In the genomic region with DNA sequence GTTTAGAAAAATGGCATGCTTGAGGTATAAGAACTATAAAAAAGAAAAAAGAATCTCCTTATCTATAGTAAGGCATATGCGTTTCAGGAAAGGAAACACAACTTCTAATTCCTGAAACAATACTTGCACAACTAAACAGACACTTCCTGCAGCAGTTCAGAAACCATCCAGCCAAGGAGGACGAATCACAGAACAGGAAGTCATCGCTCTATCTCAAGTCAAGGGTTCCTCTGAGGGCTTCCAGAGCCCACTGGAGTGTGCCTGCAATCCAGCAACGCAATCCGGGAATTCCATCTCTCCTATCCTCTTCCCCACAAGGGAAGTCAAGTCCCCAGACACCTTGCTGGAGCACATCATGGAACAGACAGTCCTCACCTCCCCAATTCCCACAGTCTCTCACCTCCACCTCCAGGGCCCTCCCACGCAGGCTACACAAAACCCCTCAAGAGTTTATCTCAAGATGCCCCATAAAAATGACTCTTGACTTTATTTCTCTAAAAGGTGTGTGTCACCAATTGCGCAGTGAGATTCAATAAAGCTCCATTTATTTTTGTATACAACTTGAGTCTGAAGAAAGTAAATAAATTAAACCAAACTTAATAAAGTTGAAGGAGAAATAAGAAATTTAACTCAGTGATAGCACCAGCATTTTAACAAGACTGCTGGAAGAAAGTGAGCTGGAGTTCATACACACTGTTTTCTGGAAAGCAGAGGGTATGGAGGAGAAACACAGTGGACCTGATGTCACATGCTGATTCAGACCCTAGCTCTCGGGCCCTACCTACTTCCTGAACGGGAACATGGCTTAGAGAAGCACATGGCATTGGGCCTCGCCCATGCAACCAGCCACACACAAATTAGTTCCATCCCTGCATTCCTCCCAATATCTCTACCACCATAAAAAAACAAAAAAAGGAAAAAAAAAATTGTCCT, we compare ENCODE assay signal across 10 cellular contexts. TPM values are rescaled to one million over a fixed set of nuclear protein-coding genes. Genes with fewer than 3 reads are reported as not detected.
DNase-seq lines count a peak whose midpoint lies in the region; ATAC-seq, FAIRE-seq and TF ChIP-seq lines count a peak whose summit lies in the region.
"Had no signal": no experiment of that assay in that cellular context is flagged by ENCODE, and none has a peak within 500 bp of the region (broad histone marks: within the 10 kb centered on the region; RNA-seq: fewer than 3 reads in every experiment).

No MANE protein-coding gene starts in this region.

- ATAC-seq in GM19372 (IDR thresholded peaks at IDR 0.05; ENCODE audit: low read depth, unreplicated experiment) (peak; percentile 8), HG03108 (IDR thresholded peaks at IDR 0.05; ENCODE audit: unreplicated experiment) (peak; percentile 12)
- ATAC-seq in activated CD8-positive, alpha-beta T cell treated with anti-CD3 and anti-CD28 coated beads, Interleukin-2, amount 10 ng/mL, durations not matched to agents 7 days and 5 days, result no peak
- ATAC-seq: GM23338 had no signal

- H3K79me2 ChIP-seq in endothelial cell of umbilical vein (ENCODE audit: control insufficient read depth, insufficient read depth, low read length), result no peaks in the 10 kb centered on the region

- dilution Hi-C loops in endothelial cell of umbilical vein (cut with MboI; ENCODE audit: extremely low pct_ligation_motif_present, low sequenced_read_pairs), result no loop called here

- no peak overlapping the region for H3K9ac ChIP-seq in endothelial cell of umbilical vein (replicated peaks; ENCODE audit: extremely low read depth, insufficient read depth, low read length)

- H3K4me2 ChIP-seq in endothelial cell of umbilical vein (ENCODE audit: insufficient read depth, low read length), result no peak overlapping the region
- H3K4me2 ChIP-seq: GM23338 had no signal

- no peak for TF ChIP-seq CTCF in endothelial cell of umbilical vein (IDR thresholded peaks at IDR 0.05; ENCODE audit: extremely low read depth in 1 of 2, insufficient read depth in 1 of 2, low read depth in 1 of 2, low read length in 2 of 2)

- H3K4me3 Mint-ChIP-seq in activated CD8-positive, alpha-beta T cell treated with anti-CD3 and anti-CD28 coated beads, Interleukin-2, amount 10 ng/mL, durations not matched to agents 7 days and 5 days, result no peak overlapping the region
- H3K4me3 Mint-ChIP-seq: GM23338 had no signal

- peaks cover 8% of the 10 kb centered on the region for H3K4me1 Mint-ChIP-seq in activated CD8-positive, alpha-beta T cell treated with anti-CD3 and anti-CD28 coated beads, Interleukin-2, amount 10 ng/mL, durations not matched to agents 7 days and 5 days (ENCODE audit: low read depth)

- peak overlapping the region; percentile 44 for H2AFZ ChIP-seq in endothelial cell of umbilical vein (ENCODE audit: low read depth, low read length)
- H2AFZ ChIP-seq: GM23338 had no signal

- no peaks in the 10 kb centered on the region for H3K9me3 Mint-ChIP-seq in activated CD8-positive, alpha-beta T cell treated with anti-CD3 and anti-CD28 coated beads, Interleukin-2, amount 10 ng/mL, durations not matched to agents 7 days and 5 days (ENCODE audit: insufficient read depth)
- H3K9me3 Mint-ChIP-seq: GM23338 had no signal

- TF ChIP-seq POLR2A in endothelial cell of umbilical vein (IDR thresholded peaks at IDR 0.05; ENCODE audit: low read depth, low read length), result no peak

- H3K27me3 Mint-ChIP-seq in activated CD8-positive, alpha-beta T cell treated with anti-CD3 and anti-CD28 coated beads, Interleukin-2, amount 10 ng/mL, durations not matched to agents 7 days and 5 days (ENCODE audit: low read depth), result peaks cover 2% of the 10 kb centered on the region

- no TSS peak for BruUV-seq in endothelial cell of umbilical vein (replicated peaks; lab: Mats Ljungman, UMichigan)

- no peak overlapping the region for H3K27ac Mint-ChIP-seq in activated CD8-positive, alpha-beta T cell treated with anti-CD3 and anti-CD28 coated beads, Interleukin-2, amount 10 ng/mL, durations not matched to agents 7 days and 5 days
- H3K27ac Mint-ChIP-seq: GM23338 had no signal

- peaks cover 13% of the 10 kb centered on the region for H3K4me1 ChIP-seq in endothelial cell of umbilical vein (ENCODE audit: control insufficient read depth, extremely low read depth, insufficient read depth, low read length)

- CTCF ChIA-PET in endothelial cell of umbilical vein (lab: Charles Lee), result interaction anchor here (1.1 kb wide), 1 partner anchor 11 kb away, joined by 5 read pairs; no protein-coding TSS in a partner anchor
- CTCF ChIA-PET in activated CD8-positive, alpha-beta T cell treated with anti-CD3 and anti-CD28 coated beads, Interleukin-2, amount 10 ng/mL, durations not matched to agents 7 days and 5 days (lab: Charles Lee), result no interaction called here

- POLR2A ChIA-PET in endothelial cell of umbilical vein (lab: Charles Lee), result no interaction called here
- POLR2A ChIA-PET in activated CD8-positive, alpha-beta T cell treated with anti-CD3 and anti-CD28 coated beads, Interleukin-2, amount 10 ng/mL, durations not matched to agents 7 days and 5 days (lab: Charles Lee), result no interaction called here

- peak; percentile 79 for DNase-seq in endothelial cell of umbilical vein (ENCODE audit: low read depth, low spot score)
- DNase-seq in renal cortical epithelial cell (ENCODE audit: low read depth), result peak; percentile 59
- DNase-seq in NCI-H2196 (lab: John Stamatoyannopoulos, UW; ENCODE audit: unreplicated experiment), result no peak
- DNase-seq in HUDEP-2 (lab: John Stamatoyannopoulos, UW; ENCODE audit: unreplicated experiment in 76 of 76), result no peak
- no peak for DNase-seq in DMS 273 treated with DMSO at 0.1 percent for 48 hours (lab: John Stamatoyannopoulos, UW)
- no peak for DNase-seq in activated CD8-positive, alpha-beta T cell treated with anti-CD3 and anti-CD28 coated beads, Interleukin-2, amount 10 ng/mL, durations not matched to agents 7 days and 5 days

- peak; percentile 89 for FAIRE-seq in endothelial cell of umbilical vein (lab: Jason Lieb, UNC)
- FAIRE-seq: bronchial epithelial cell had no signal

- intact Hi-C loops in endothelial cell of umbilical vein (cut with micrococcal nuclease), result loop anchor here (1.0 to 5.0 kb wide), 4 partner anchors 9 to 68 kb away; no protein-coding TSS in a partner anchor

- H3K27ac ChIP-seq in endothelial cell of umbilical vein (ENCODE audit: insufficient read depth, low read depth, low read length), result no peak overlapping the region

- no peaks in the 10 kb centered on the region for H3K27me3 ChIP-seq in endothelial cell of umbilical vein (ENCODE audit: control insufficient read depth in 2 of 2, insufficient read depth in 2 of 2, low read length in 2 of 2)

- H3K4me3 ChIP-seq in endothelial cell of umbilical vein (replicated peaks in 1 of 3; ENCODE audit: insufficient read depth in 1 of 3, low read depth in 1 of 3, low read length in 3 of 3), result no peak overlapping the region
- H3K4me3 ChIP-seq: GM23338 had no signal

- no peaks in the 10 kb centered on the region for H3K9me3 ChIP-seq in endothelial cell of umbilical vein (replicated peaks; ENCODE audit: control insufficient read depth, insufficient read depth, low read length)

- H4K20me1 ChIP-seq in endothelial cell of umbilical vein (replicated peaks; ENCODE audit: control insufficient read depth, extremely low read depth, insufficient read depth, low read length), result no peaks in the 10 kb centered on the region

- no peaks in the 10 kb centered on the region for H3K36me3 Mint-ChIP-seq in activated CD8-positive, alpha-beta T cell treated with anti-CD3 and anti-CD28 coated beads, Interleukin-2, amount 10 ng/mL, durations not matched to agents 7 days and 5 days (ENCODE audit: low read depth)

- H3K9me1 ChIP-seq in endothelial cell of umbilical vein (replicated peaks; ENCODE audit: control insufficient read depth, extremely low read depth, insufficient read depth, low read length), result no peaks in the 10 kb centered on the region

- H3K36me3 ChIP-seq in endothelial cell of umbilical vein (ENCODE audit: control insufficient read depth in 2 of 2, extremely low read depth in 1 of 2, insufficient read depth in 2 of 2, low read length in 2 of 2), result no peaks in the 10 kb centered on the region

TF ChIP-seq in endothelial cell of umbilical vein, 7 proteins besides CTCF, POLR2A, EP300 and RAD21:
- TF ChIP-seq FOS (IDR thresholded peaks at IDR 0.05; ENCODE audit: borderline replicate concordance, insufficient read depth, low read length) (no peak), POLR2AphosphoS5 (IDR thresholded peaks at IDR 0.05; ENCODE audit: insufficient read depth, low read depth, low read length) (peak; percentile 20), GATA2 (IDR thresholded peaks at IDR 0.05; ENCODE audit: insufficient read depth, insufficient read length, low read depth, low read length) (peak; percentile 79), MYC (IDR thresholded peaks at IDR 0.05; ENCODE audit: low read depth, low read length) (no peak)
- TF ChIP-seq, protein P1, sequence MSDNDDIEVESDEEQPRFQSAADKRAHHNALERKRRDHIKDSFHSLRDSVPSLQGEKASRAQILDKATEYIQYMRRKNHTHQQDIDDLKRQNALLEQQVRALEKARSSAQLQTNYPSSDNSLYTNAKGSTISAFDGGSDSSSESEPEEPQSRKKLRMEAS (IDR thresholded peaks at IDR 0.05; ENCODE audit: insufficient read depth, insufficient read length), result peak; percentile 9

RNA-seq across cellular contexts. Expression of a gene that starts 39.9 kb away (rescaled TPM):
- total RNA-seq in endothelial cell of umbilical vein (12.8 and 14.2 TPM in 2 replicates), renal cortical epithelial cell (22.6 and 78.2 TPM in 2 replicates)
- 3.6 TPM in 2 replicates for polyA plus RNA-seq in endothelial cell of umbilical vein
- 3.5 and 3.7 TPM in 2 replicates for polyA plus RNA-seq in endothelial cell of umbilical vein (2011; cell fraction: cytosol; rRNA removed)
- polyA plus RNA-seq in endothelial cell of umbilical vein (2011; cell fraction: nucleus; rRNA removed), result 10.2 and 11.9 TPM in 2 replicates
- 6.8 and 9.4 TPM in 2 replicates for polyA plus RNA-seq in endothelial cell of umbilical vein (2012)
- 9.0 and 15.3 TPM in 2 replicates for polyA minus RNA-seq in endothelial cell of umbilical vein
- polyA minus RNA-seq in endothelial cell of umbilical vein (2011; cell fraction: cytosol; rRNA and poly(A)+ RNA removed), result 0.72 TPM
- polyA minus RNA-seq in endothelial cell of umbilical vein (2011; cell fraction: nucleus; rRNA and poly(A)+ RNA removed), result 15.0 and 18.6 TPM in 2 replicates
- total RNA-seq in activated CD8-positive, alpha-beta T cell treated with anti-CD3 and anti-CD28 coated beads, Interleukin-2, amount 10 ng/mL, durations not matched to agents 7 days and 5 days, result under 1 TPM; 0.23 to 0.66 TPM

Comparison
In these comparisons a context has a peak if more than half of its experiments do, and no peak if none do; other contexts are left out.
1. DNase-seq: peak in endothelial cell of umbilical vein (single experiment) and renal cortical epithelial cell (single experiment); none in NCI-H2196 (single experiment), HUDEP-2 (0 of 76), DMS 273 treated with DMSO at 0.1 percent for 48 hours (single experiment) and activated CD8-positive, alpha-beta T cell treated with anti-CD3 and anti-CD28 coated beads, Interleukin-2, amount 10 ng/mL, durations not matched to agents 7 days and 5 days (single experiment).